Comparison of ENCODE assay signal across 19 cellular contexts in the genomic region with DNA sequence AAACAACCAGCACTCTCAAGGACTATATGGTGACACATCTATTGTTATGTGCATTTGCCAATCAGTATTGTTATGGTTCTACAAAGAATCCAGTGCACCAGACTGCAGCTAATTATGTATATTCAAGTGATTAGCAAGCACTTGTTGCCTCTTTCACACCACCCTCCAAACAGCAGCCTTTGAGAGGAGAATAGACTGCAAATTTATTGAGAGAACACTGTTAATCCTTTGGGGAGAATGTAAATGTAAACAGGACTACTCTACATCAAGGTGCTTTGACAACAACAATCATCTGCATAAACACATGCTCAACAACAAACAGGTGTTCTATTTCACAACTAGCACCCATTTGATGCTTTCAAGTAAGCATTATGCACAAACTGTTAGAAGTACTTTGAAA.
DNase-seq lines count a peak whose midpoint lies in the region; TF ChIP-seq lines count a peak whose summit lies in the region.
"Had no signal": no experiment of that assay in that cellular context is flagged by ENCODE, and none has a peak within 500 bp of the region (broad histone marks: within the 10 kb centered on the region; RNA-seq: fewer than 3 reads in every experiment).

No MANE protein-coding gene starts in this region.

- H3K27me3 ChIP-seq in H9 (ENCODE audit: insufficient read depth, low read length) (no peaks in the 10 kb centered on the region), neutrophil (no peaks in the 10 kb centered on the region), hepatocyte (no peaks in the 10 kb centered on the region)
- H3K27me3 ChIP-seq: BE2C, left lung, ovary, SJCRH30, testis had no signal

- H3K79me2 ChIP-seq in H9 (ENCODE audit: insufficient read depth, low read length): no peaks in the 10 kb centered on the region
- H3K79me2 ChIP-seq in hepatocyte: no peaks in the 10 kb centered on the region

- no peak overlapping the region for H2BK120ac ChIP-seq in H9 (ENCODE audit: low read depth, low read length, poor library complexity, severe bottlenecking)

- H3K4me2 ChIP-seq in H9 (ENCODE audit: insufficient read depth, insufficient read length, low read length): peak overlapping the region; percentile 1
- no peak overlapping the region for H3K4me2 ChIP-seq in hepatocyte

- H4K91ac ChIP-seq in H9 (ENCODE audit: insufficient read length, low read depth, low read length): no peak overlapping the region

- POLR2A ChIA-PET in activated CD4-positive, alpha-beta memory T cell treated with anti-CD3 and anti-CD28 coated beads, Interleukin-2, amount 10 ng/mL, durations not matched to agents 7 days and 5 days (lab: Charles Lee): no interaction called here

- H3K9me3 ChIP-seq in H9 (ENCODE audit: control insufficient read depth, low read depth, low read length) (no peaks in the 10 kb centered on the region), neutrophil (no peaks in the 10 kb centered on the region), hepatocyte (ENCODE audit: low read depth) (no peaks in the 10 kb centered on the region)
- H3K9me3 ChIP-seq: BE2C, ovary, SJCRH30, testis had no signal

- TF ChIP-seq CTCF in H9 (conservative IDR thresholded peaks at IDR 0.05) (no peak), neutrophil (IDR thresholded peaks at IDR 0.05) (no peak), hepatocyte (IDR thresholded peaks at IDR 0.05; ENCODE audit: poor library complexity) (no peak)

- H2BK5ac ChIP-seq in H9 (ENCODE audit: insufficient read length, low read length): no peak overlapping the region

- H3K23me2 ChIP-seq in H9 (ENCODE audit: insufficient read length, low read depth, low read length, poor library complexity, severe bottlenecking): no peaks in the 10 kb centered on the region

- no peaks in the 10 kb centered on the region for H3K9me2 ChIP-seq in hepatocyte (replicated peaks; ENCODE audit: insufficient read depth)

- H2BK20ac ChIP-seq in H9 (ENCODE audit: low read depth, low read length, poor library complexity, severe bottlenecking): no peak overlapping the region

- H2AFZ ChIP-seq in H9 (ENCODE audit: low read length) (no peak overlapping the region), hepatocyte (no peak overlapping the region)

- H4K20me1 ChIP-seq in H9 (ENCODE audit: control insufficient read depth, insufficient read depth, insufficient read length) (no peaks in the 10 kb centered on the region), hepatocyte (ENCODE audit: insufficient read depth, poor library complexity, severe bottlenecking) (no peaks in the 10 kb centered on the region)

- no peaks in the 10 kb centered on the region for H3K27me3 Mint-ChIP-seq in H9 (ENCODE audit: low read depth)
- H3K27me3 Mint-ChIP-seq in activated CD4-positive, alpha-beta memory T cell treated with anti-CD3 and anti-CD28 coated beads, Interleukin-2, amount 10 ng/mL, durations not matched to agents 7 days and 5 days: no peaks in the 10 kb centered on the region

- no peak overlapping the region for H3K23ac ChIP-seq in H9 (ENCODE audit: insufficient read length, low read depth, low read length)

- no peak overlapping the region for H3K18ac ChIP-seq in H9 (ENCODE audit: insufficient read length, low read depth, low read length)

- no peak overlapping the region for H3T11ph ChIP-seq in H9 (ENCODE audit: low read length)

- no peak overlapping the region for H3K14ac ChIP-seq in H9 (ENCODE audit: insufficient read depth, low read length)

- no peaks in the 10 kb centered on the region for H3K36me3 ChIP-seq in neutrophil
- no peaks in the 10 kb centered on the region for H3K36me3 ChIP-seq in hepatocyte (replicated peaks; ENCODE audit: insufficient read depth, low read depth)
- H3K36me3 ChIP-seq: BE2C, left lung, ovary had no signal

- no peaks in the 10 kb centered on the region for H3K9me3 Mint-ChIP-seq in H9
- H3K9me3 Mint-ChIP-seq in activated CD4-positive, alpha-beta memory T cell treated with anti-CD3 and anti-CD28 coated beads, Interleukin-2, amount 10 ng/mL, durations not matched to agents 7 days and 5 days: no peaks in the 10 kb centered on the region

- H3K4me3 ChIP-seq in neutrophil (ENCODE audit: low read depth in 1 of 2, low read length in 1 of 2) (no peak overlapping the region), hepatocyte (no peak overlapping the region)
- H3K4me3 ChIP-seq: K562, left lung, ovary, SJCRH30, testis had no signal

- H3K4ac ChIP-seq in H9 (ENCODE audit: low read depth, low read length): no peak overlapping the region

- no peaks in the 10 kb centered on the region for H3K79me1 ChIP-seq in H9 (ENCODE audit: insufficient read depth, low read depth, low read length, poor library complexity, severe bottlenecking)

- H4K5ac ChIP-seq in H9 (ENCODE audit: insufficient read length, low read depth, low read length): no peak overlapping the region

- no peak overlapping the region for H2BK15ac ChIP-seq in H9 (ENCODE audit: low read depth, low read length)

- H3K4me3 Mint-ChIP-seq in H9: no peak overlapping the region
- H3K4me3 Mint-ChIP-seq in activated CD4-positive, alpha-beta memory T cell treated with anti-CD3 and anti-CD28 coated beads, Interleukin-2, amount 10 ng/mL, durations not matched to agents 7 days and 5 days: no peak overlapping the region

- H3K27ac Mint-ChIP-seq in H9: peak overlapping the region in 2 of 3 experiments; percentile 69 to 96; a peak in 3 of 7 replicates
- no peak overlapping the region for H3K27ac Mint-ChIP-seq in activated CD4-positive, alpha-beta memory T cell treated with anti-CD3 and anti-CD28 coated beads, Interleukin-2, amount 10 ng/mL, durations not matched to agents 7 days and 5 days

- H3K27ac ChIP-seq in H9 (ENCODE audit: insufficient read length, low read depth, low read length): peak overlapping the region; percentile 90
- H3K27ac ChIP-seq in neutrophil: peak overlapping the region; percentile 77
- no peak overlapping the region for H3K27ac ChIP-seq in hepatocyte
- H3K27ac ChIP-seq: ovary, SJCRH30, testis had no signal

- H3K56ac ChIP-seq in H9 (ENCODE audit: insufficient read length, low read depth, low read length): no peak overlapping the region

- H3K4me1 ChIP-seq in H9 (ENCODE audit: insufficient read depth, low read length): peaks cover 11% of the 10 kb centered on the region; the same call in 1 of the 2 replicates
- H3K4me1 ChIP-seq in neutrophil (ENCODE audit: control insufficient read depth in 1 of 2, insufficient read depth in 1 of 2, low read depth in 1 of 2, low read length in 1 of 2): peaks cover 73 to 74% of the 10 kb centered on the region in 2 experiments
- H3K4me1 ChIP-seq in hepatocyte (ENCODE audit: insufficient read depth): no peaks in the 10 kb centered on the region
- H3K4me1 ChIP-seq: BE2C, SJCRH30 had no signal

- H4K8ac ChIP-seq in H9 (replicated peaks; ENCODE audit: insufficient read length, low read depth, low read length): no peak overlapping the region

- H3K4me1 Mint-ChIP-seq in H9: peaks cover 43 to 47% of the 10 kb centered on the region in 2 experiments
- H3K4me1 Mint-ChIP-seq in activated CD4-positive, alpha-beta memory T cell treated with anti-CD3 and anti-CD28 coated beads, Interleukin-2, amount 10 ng/mL, durations not matched to agents 7 days and 5 days: peaks cover 18% of the 10 kb centered on the region

- no peak overlapping the region for H2BK12ac ChIP-seq in H9 (ENCODE audit: insufficient read length, low read depth, low read length)

- peaks cover 0 to 4% (median 4%) of the 10 kb centered on the region in 3 experiments; a peak in 4 of 7 replicates for H3K36me3 Mint-ChIP-seq in H9 (ENCODE audit: insufficient read depth in 1 of 3, low read depth in 3 of 3)
- peaks cover 12% of the 10 kb centered on the region for H3K36me3 Mint-ChIP-seq in activated CD4-positive, alpha-beta memory T cell treated with anti-CD3 and anti-CD28 coated beads, Interleukin-2, amount 10 ng/mL, durations not matched to agents 7 days and 5 days (ENCODE audit: low read depth)

- no peak overlapping the region for H3K9ac ChIP-seq in H9 (ENCODE audit: extremely low read depth, insufficient read length, low read length)

- H2AK5ac ChIP-seq in H9 (ENCODE audit: insufficient read length, low read length): no peak overlapping the region

- CTCF ChIA-PET in activated CD4-positive, alpha-beta memory T cell treated with anti-CD3 and anti-CD28 coated beads, Interleukin-2, amount 10 ng/mL, durations not matched to agents 7 days and 5 days (lab: Charles Lee): no interaction called here

- DNase-seq in H9 (no peak), NCI-H1417 (lab: John Stamatoyannopoulos, UW) (peak in 2 of 3 experiments; percentile 71 to 95), NCI-H774 (lab: John Stamatoyannopoulos, UW) (peak; percentile 95), MV-4-11 (lab: John Stamatoyannopoulos, UW) (no peak), hepatocyte (ENCODE audit: low spot score) (no peak)
- DNase-seq in activated CD4-positive, alpha-beta memory T cell treated with anti-CD3 and anti-CD28 coated beads, Interleukin-2, amount 10 ng/mL, durations not matched to agents 7 days and 5 days: no peak
- DNase-seq: activated CD4-positive, CD25-positive, alpha-beta regulatory T cell treated with anti-CD3 and anti-CD28 coated beads, Interleukin-2, amount 50 U/mL, for 72 hours; activated CD8-positive, alpha-beta memory T cell treated with anti-CD3 and anti-CD28 coated beads, Interleukin-2, amount 50 U/mL, for 4 hours; activated gamma-delta T cell treated with Interleukin-2 at 50 U/mL for 16 hours; BE2C; DMS79; foreskin fibroblast; left lung; ovary; SJCRH30; stimulated activated CD4-positive, alpha-beta T cell treated with anti-CD3 and anti-CD28 coated beads, Interleukin-4, amount 100 ng/mL, for 4 hours; testis had no signal

Comparison
In these comparisons a context has a peak if more than half of its experiments do, and no peak if none do; other contexts are left out.
1. DNase-seq: peak in NCI-H1417 (2 of 3) and NCI-H774 (single experiment); none in H9 (single experiment), activated CD4-positive, alpha-beta memory T cell treated with anti-CD3 and anti-CD28 coated beads, Interleukin-2, amount 10 ng/mL, durations not matched to agents 7 days and 5 days (single experiment), MV-4-11 (single experiment) and hepatocyte (single experiment).